22 cellular contexts compared by ENCODE assay signal in the genomic region with DNA sequence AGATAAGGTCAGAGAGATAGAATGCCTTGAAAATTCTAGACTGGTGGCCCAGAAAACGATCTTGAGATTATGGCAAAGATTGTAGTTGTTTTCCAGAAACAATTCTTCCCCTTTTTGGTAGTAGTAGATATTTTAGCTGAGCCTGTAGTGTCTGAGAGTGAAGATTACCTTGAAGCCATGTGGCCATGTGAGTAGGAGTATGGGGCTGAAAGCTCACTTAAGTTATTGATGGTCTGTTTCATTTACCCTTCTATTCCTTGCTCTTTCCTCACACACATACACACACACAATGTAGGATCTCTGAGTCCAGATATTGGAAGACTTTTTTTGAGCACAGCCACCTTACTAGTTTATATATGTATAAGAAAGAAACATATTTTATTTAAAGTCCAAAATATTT.
A peak's percentile ranks its signal among the peaks of the same experiment; 100 is the strongest.
DNase-seq lines count a peak whose midpoint lies in the region; ATAC-seq, FAIRE-seq and TF ChIP-seq lines count a peak whose summit lies in the region.
"Had no signal": no experiment of that assay in that cellular context is flagged by ENCODE, and none has a peak within 500 bp of the region (broad histone marks: within the 10 kb centered on the region; RNA-seq: fewer than 3 reads in every experiment).

No MANE protein-coding gene starts in this region.

- no peak overlapping the region for H3K4ac ChIP-seq in H1 (replicated peaks; ENCODE audit: insufficient read length, low read depth, low read length)

- H2BK120ac ChIP-seq in H1 (replicated peaks; ENCODE audit: low read depth, low read length), result no peak overlapping the region

- no peak overlapping the region for H3K27ac ChIP-seq in H1 (ENCODE audit: low read depth, low read length)
- H3K27ac ChIP-seq in tibial artery, result no peak overlapping the region
- H3K27ac ChIP-seq: 22Rv1, BLaER1, C4-2B, GM23248 had no signal

- H3K36me3 ChIP-seq in H1 (ENCODE audit: control insufficient read depth in 2 of 4, insufficient read depth in 4 of 4, low read length in 3 of 4), result no peaks in the 10 kb centered on the region
- H3K36me3 ChIP-seq in tibial artery, result no peaks in the 10 kb centered on the region
- no peaks in the 10 kb centered on the region for H3K36me3 ChIP-seq in H7 (replicated peaks; ENCODE audit: control insufficient read depth, insufficient read depth, low read length)
- H3K36me3 ChIP-seq: BLaER1 had no signal

- H4K8ac ChIP-seq in H1 (ENCODE audit: extremely low read depth, insufficient read depth, low read length), result no peak overlapping the region

- H3K23me2 ChIP-seq in H1 (ENCODE audit: low read depth, low read length), result no peaks in the 10 kb centered on the region

- no peak overlapping the region for H4K5ac ChIP-seq in H1 (ENCODE audit: insufficient read length, low read depth, low read length)

- no peak overlapping the region for H3K56ac ChIP-seq in H1 (replicated peaks; ENCODE audit: insufficient read length, low read depth, low read length)

- CTCF ChIA-PET in H1 (lab: Charles Lee; ENCODE audit: partially characterized antibody), result interaction anchor here (1.4 kb wide), 1 partner anchor 10 kb away, joined by 3 read pairs; no protein-coding TSS in a partner anchor

- no peak overlapping the region for H3K4me2 ChIP-seq in H1 (ENCODE audit: insufficient read depth in 1 of 2, low read depth in 2 of 2, low read length in 2 of 2)
- H3K4me2 ChIP-seq: BLaER1 had no signal

- no peak overlapping the region for H3K9ac ChIP-seq in H1 (replicated peaks in 1 of 4; ENCODE audit: extremely low read depth in 1 of 4, low read depth in 3 of 4, low read length in 3 of 4)
- H3K9ac ChIP-seq: BLaER1, GM23248 had no signal

- H2BK20ac ChIP-seq in H1 (ENCODE audit: low read length), result no peak overlapping the region

- no peaks in the 10 kb centered on the region for H4K20me1 ChIP-seq in H1 (replicated peaks in 1 of 2; ENCODE audit: control insufficient read depth in 1 of 2, insufficient read depth in 2 of 2, low read length in 2 of 2)
- H4K20me1 ChIP-seq: BLaER1 had no signal

- no peak overlapping the region for H2BK15ac ChIP-seq in H1 (ENCODE audit: low read length)

- H3K4me1 ChIP-seq in H1 (replicated peaks in 1 of 4; ENCODE audit: control insufficient read depth in 3 of 4, insufficient read depth in 4 of 4, low read length in 3 of 4) (no peaks in the 10 kb centered on the region), tibial artery (no peaks in the 10 kb centered on the region)
- H3K4me1 ChIP-seq: BLaER1, Caco-2 had no signal

- 95% methylated on average over 1 of the region's 1 CpG; no CpG with 5 or more reads in 1 of the 2 experiments for WGBS in H1 (ENCODE audit: extremely low coverage in 1 of 2, insufficient coverage in 1 of 2, insufficient read length in 1 of 2, insufficient replicate concordance in 2 of 2, low coverage in 1 of 2, low lambda C conversion rate in 2 of 2, missing lambda C conversion rate in 1 of 2), 2 experiments

- H2BK5ac ChIP-seq in H1 (ENCODE audit: low read depth, low read length), result no peak overlapping the region

- no peak for DNase-seq in GM12865 (ENCODE audit: low read depth)
- DNase-seq in H1 (ENCODE audit: low read depth in 1 of 2, low spot score in 2 of 2), result no peak
- DNase-seq in urothelium cell line (ENCODE audit: low spot score), result no peak
- no peak for DNase-seq in tibial artery
- no peak for DNase-seq in H7
- DNase-seq: Caco-2; CD4-positive, CD25-positive, alpha-beta regulatory T cell; CD8-positive, alpha-beta T cell; DMS153; DMS79; EL; GDM1; GM23248; HCEC 1CT had no signal

- no peaks in the 10 kb centered on the region for H3K79me2 ChIP-seq in H1 (ENCODE audit: control insufficient read depth in 1 of 2, insufficient read depth in 2 of 2, low read length in 2 of 2)

- no peak overlapping the region for H4K91ac ChIP-seq in H1 (replicated peaks; ENCODE audit: insufficient read length, low read length)

- ATAC-seq in HG02571 (IDR thresholded peaks at IDR 0.05; ENCODE audit: unreplicated experiment) (peak; percentile 55), HG03066 (IDR thresholded peaks at IDR 0.05; ENCODE audit: low read depth, unreplicated experiment) (peak; percentile 40)
- ATAC-seq: CD8-positive, alpha-beta T cell had no signal

- no peak overlapping the region for H2AK5ac ChIP-seq in H1 (ENCODE audit: low read depth, low read length)

- TF ChIP-seq CTCF in GM12865 (IDR thresholded peaks at IDR 0.05; ENCODE audit: insufficient read depth, low read depth, low read length, missing control alignments), result no peak
- TF ChIP-seq CTCF in H1 (IDR thresholded peaks at IDR 0.05; ENCODE audit: control extremely low read depth in 1 of 3, insufficient read depth in 1 of 3, low read depth in 1 of 3, low read length in 3 of 3), result no peak
- TF ChIP-seq CTCF in tibial artery (IDR thresholded peaks at IDR 0.05), result no peak

- no peak overlapping the region for H3K18ac ChIP-seq in H1 (ENCODE audit: extremely low read depth, low read length)

- intact Hi-C loops in tibial artery (cut with DNase I; ENCODE audit: low total_unique reads), result no loop called here

- no peak for TF ChIP-seq EP300 in H1 (IDR thresholded peaks at IDR 0.05; ENCODE audit: borderline replicate concordance in 1 of 2, low read depth in 2 of 2, low read length in 2 of 2)

- no peak overlapping the region for H3K23ac ChIP-seq in H1 (ENCODE audit: insufficient read length)

- H3K27me3 ChIP-seq in H1 (replicated peaks in 1 of 4; ENCODE audit: control insufficient read depth in 3 of 4, extremely low read depth in 1 of 4, insufficient read depth in 3 of 4, low read length in 3 of 4), result no peaks in the 10 kb centered on the region
- H3K27me3 ChIP-seq in tibial artery, result no peaks in the 10 kb centered on the region
- no peaks in the 10 kb centered on the region for H3K27me3 ChIP-seq in H7 (ENCODE audit: control insufficient read depth, insufficient read depth, low read length)
- H3K27me3 ChIP-seq: BLaER1 had no signal

- no peak for TF ChIP-seq POLR2A in H1 (IDR thresholded peaks at IDR 0.05; ENCODE audit: control extremely low read depth in 1 of 2, low read depth in 2 of 2, low read length in 2 of 2)

- no peak for TF ChIP-seq RAD21 in H1 (IDR thresholded peaks at IDR 0.05 in 1 of 2, conservative IDR thresholded peaks at IDR 0.05 in 1 of 2; ENCODE audit: low read depth in 2 of 2, low read length in 2 of 2)

- H2BK12ac ChIP-seq in H1 (ENCODE audit: low read depth, low read length), result no peak overlapping the region

- H3K4me3 ChIP-seq in GM12865 (ENCODE audit: low read depth, low read length), result 0 out of 2 replicates have a peak overlapping the region, but pooled peaks have one; percentile 8
- H3K4me3 ChIP-seq in H1 (ENCODE audit: extremely low read depth in 1 of 4, insufficient read depth in 2 of 4, low read depth in 3 of 4, low read length in 4 of 4), result no peak overlapping the region
- H3K4me3 ChIP-seq in tibial artery, result no peak overlapping the region
- H3K4me3 ChIP-seq in H7 (ENCODE audit: insufficient read depth, low read depth, low read length), result no peak overlapping the region
- H3K4me3 ChIP-seq: BLaER1, GM23248 had no signal

- 0 out of 2 replicates have a peak overlapping the region, but pooled peaks have one; percentile 20 for H2AFZ ChIP-seq in H1 (ENCODE audit: low read length)
- H2AFZ ChIP-seq: GM23248 had no signal

- H3K79me1 ChIP-seq in H1 (ENCODE audit: low read depth, low read length), result no peaks in the 10 kb centered on the region

- no peak overlapping the region for H3K14ac ChIP-seq in H1 (ENCODE audit: insufficient read length)

- no peak for FAIRE-seq in H1 (lab: Jason Lieb, UNC)
- FAIRE-seq in urothelium cell line (lab: Jason Lieb, UNC), result no peak
- FAIRE-seq: A204.1, GM12891, H54 had no signal

- peaks cover 0 to 3% of the 10 kb centered on the region in 2 experiments; a peak in 1 of 4 replicates for H3K9me3 ChIP-seq in H1 (ENCODE audit: insufficient read depth in 2 of 2, low read depth in 1 of 2, low read length in 1 of 2)
- H3K9me3 ChIP-seq in tibial artery, result no peaks in the 10 kb centered on the region
- H3K9me3 ChIP-seq: BLaER1, Caco-2 had no signal

- POLR2A ChIA-PET in H1 (lab: Charles Lee; ENCODE audit: partially characterized antibody), result no interaction called here

TF ChIP-seq in H1, 55 proteins besides CTCF, POLR2A, EP300 and RAD21:
- no peak for TF ChIP-seq TAF1 (IDR thresholded peaks at IDR 0.05; ENCODE audit: low read depth, low read length)
- no peak for TF ChIP-seq BACH1 (IDR thresholded peaks at IDR 0.05; ENCODE audit: low read length)
- TF ChIP-seq RFX5 (IDR thresholded peaks at IDR 0.05; ENCODE audit: borderline replicate concordance, low read depth, low read length), result no peak
- TF ChIP-seq, protein P1, sequence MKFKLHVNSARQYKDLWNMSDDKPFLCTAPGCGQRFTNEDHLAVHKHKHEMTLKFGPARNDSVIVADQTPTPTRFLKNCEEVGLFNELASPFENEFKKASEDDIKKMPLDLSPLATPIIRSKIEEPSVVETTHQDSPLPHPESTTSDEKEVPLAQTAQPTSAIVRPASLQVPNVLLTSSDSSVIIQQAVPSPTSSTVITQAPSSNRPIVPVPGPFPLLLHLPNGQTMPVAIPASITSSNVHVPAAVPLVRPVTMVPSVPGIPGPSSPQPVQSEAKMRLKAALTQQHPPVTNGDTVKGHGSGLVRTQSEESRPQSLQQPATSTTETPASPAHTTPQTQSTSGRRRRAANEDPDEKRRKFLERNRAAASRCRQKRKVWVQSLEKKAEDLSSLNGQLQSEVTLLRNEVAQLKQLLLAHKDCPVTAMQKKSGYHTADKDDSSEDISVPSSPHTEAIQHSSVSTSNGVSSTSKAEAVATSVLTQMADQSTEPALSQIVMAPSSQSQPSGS (IDR thresholded peaks at IDR 0.05; ENCODE audit: low read length), result no peak
- TF ChIP-seq SP4 (IDR thresholded peaks at IDR 0.05; ENCODE audit: low read length), result no peak
- TF ChIP-seq KDM5A (IDR thresholded peaks at IDR 0.05; ENCODE audit: low read length), result no peak
- TF ChIP-seq NRF1 (IDR thresholded peaks at IDR 0.05; ENCODE audit: low read depth, low read length), result no peak
- no peak for TF ChIP-seq TAF7 (optimal IDR thresholded peaks at IDR 0.05; ENCODE audit: borderline replicate concordance, low read depth, low read length)
